In the genomic region with DNA sequence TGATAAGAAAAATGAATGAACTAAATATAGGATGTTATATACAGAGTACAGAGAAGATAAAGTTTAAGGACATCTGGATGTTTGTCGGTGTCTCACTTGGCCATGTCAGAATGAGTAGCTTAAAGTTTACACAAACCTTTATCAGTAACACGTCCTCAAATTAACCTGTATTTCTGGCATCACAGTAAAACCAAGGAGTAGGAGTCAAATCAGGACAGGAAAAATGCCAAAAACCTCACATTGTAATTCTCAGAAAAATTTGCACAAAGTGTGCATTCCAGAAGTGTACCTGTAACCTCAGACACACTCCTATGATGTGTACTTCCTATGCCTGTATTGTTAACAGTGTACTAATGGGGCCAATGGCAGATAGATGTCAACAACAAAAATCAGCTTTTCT, we compare ENCODE assay signal across 25 cellular contexts.
A peak's percentile ranks its signal among the peaks of the same experiment; 100 is the strongest.
DNase-seq lines count a peak whose midpoint lies in the region; ATAC-seq, FAIRE-seq and TF ChIP-seq lines count a peak whose summit lies in the region.
"Had no signal": no experiment of that assay in that cellular context is flagged by ENCODE, and none has a peak within 500 bp of the region (broad histone marks: within the 10 kb centered on the region; RNA-seq: fewer than 3 reads in every experiment).

No MANE protein-coding gene starts in this region.

- peak overlapping the region; percentile 18 for H3K27ac ChIP-seq in SJCRH30
- H3K27ac ChIP-seq in body of pancreas = no peak overlapping the region
- H3K27ac ChIP-seq in keratinocyte (ENCODE audit: control insufficient read depth, insufficient read depth, low read length) = peak overlapping the region; percentile 86
- H3K27ac ChIP-seq in caudate nucleus (ENCODE audit: low read depth, low read length) = no peak overlapping the region
- H3K27ac ChIP-seq: C4-2B, SJSA1 had no signal

- H4K20me1 ChIP-seq in keratinocyte (ENCODE audit: control insufficient read depth, extremely low read depth, insufficient read depth, low read length) = no peaks in the 10 kb centered on the region

- H3K9me3 ChIP-seq in SJCRH30 (replicated peaks) = no peaks in the 10 kb centered on the region
- no peaks in the 10 kb centered on the region for H3K9me3 ChIP-seq in body of pancreas
- peaks cover 2% of the 10 kb centered on the region for H3K9me3 ChIP-seq in keratinocyte (ENCODE audit: control insufficient read depth, low read depth, low read length)
- H3K9me3 ChIP-seq: Caco-2, SJSA1 had no signal

- intact Hi-C loops in body of pancreas (cut with DNase I) = no loop called here

- no peaks in the 10 kb centered on the region for H3K79me2 ChIP-seq in keratinocyte (ENCODE audit: control insufficient read depth, insufficient read depth, low read length)

- no peaks in the 10 kb centered on the region for H3K9me1 ChIP-seq in keratinocyte (ENCODE audit: control insufficient read depth, extremely low read depth, insufficient read depth, low read length)

- no peak for TF ChIP-seq CTCF in body of pancreas (IDR thresholded peaks at IDR 0.05)
- TF ChIP-seq CTCF in keratinocyte (optimal IDR thresholded peaks at IDR 0.05 in 1 of 3, IDR thresholded peaks at IDR 0.05 in 1 of 3, conservative IDR thresholded peaks at IDR 0.05 in 1 of 3; ENCODE audit: extremely low read depth in 1 of 3, insufficient read depth in 2 of 3, low read length in 3 of 3) = no peak

- WGBS in body of pancreas, 2 donors = 15 to 20% methylated on average over 2 of the region's 2 CpGs

- H3K9ac ChIP-seq in keratinocyte (ENCODE audit: control insufficient read depth, extremely low read depth, insufficient read depth, low read length) = peak overlapping the region; percentile 13

- ATAC-seq in body of pancreas (peak; percentile 66), HG03159 (IDR thresholded peaks at IDR 0.05; ENCODE audit: unreplicated experiment) (no peak)
- ATAC-seq: CD8-positive, alpha-beta T cell; GM12878; HCT116; Right ventricle myocardium inferior had no signal

- peak overlapping the region; percentile 78 for H2AFZ ChIP-seq in keratinocyte (ENCODE audit: control insufficient read depth, low read length)

- dilution Hi-C loops in keratinocyte (cut with MboI; ENCODE audit: extremely low pct_ligation_motif_present, low sequenced_read_pairs) = no loop called here

- H3K4me1 ChIP-seq in SJCRH30 (peaks cover 14% of the 10 kb centered on the region), body of pancreas (peaks cover 12% of the 10 kb centered on the region), keratinocyte (ENCODE audit: control insufficient read depth, extremely low read depth, insufficient read depth, low read length) (peaks cover 14% of the 10 kb centered on the region)
- H3K4me1 ChIP-seq: Caco-2, SJSA1 had no signal

- H3K36me3 ChIP-seq in SJCRH30 (no peaks in the 10 kb centered on the region), body of pancreas (replicated peaks in 1 of 2; ENCODE audit: insufficient read depth in 1 of 2, low read depth in 2 of 2) (no peaks in the 10 kb centered on the region), keratinocyte (ENCODE audit: control insufficient read depth in 2 of 2, extremely low read depth in 1 of 2, insufficient read depth in 2 of 2, low read length in 2 of 2) (no peaks in the 10 kb centered on the region)
- H3K36me3 ChIP-seq: SJSA1 had no signal

- no peak for TF ChIP-seq POLR2A in body of pancreas (IDR thresholded peaks at IDR 0.05)

- H3K27me3 ChIP-seq in SJCRH30 (no peaks in the 10 kb centered on the region), body of pancreas (no peaks in the 10 kb centered on the region), keratinocyte (ENCODE audit: control insufficient read depth, extremely low read depth, insufficient read depth, low read length) (no peaks in the 10 kb centered on the region)
- H3K27me3 ChIP-seq: SJSA1 had no signal

- peak overlapping the region; percentile 29 for H3K4me2 ChIP-seq in keratinocyte (ENCODE audit: control insufficient read depth, extremely low read depth, insufficient read depth, low read depth, low read length)

- DNase-seq in SJCRH30 (no peak), body of pancreas (no peak), keratinocyte (ENCODE audit: low read depth, low spot score) (no peak), NCI-H526 (lab: John Stamatoyannopoulos, UW) (no peak), KG1 (lab: John Stamatoyannopoulos, UW) (no peak), caudate nucleus (lab: John Stamatoyannopoulos, UW) (no peak)
- DNase-seq: Caco-2; CD8-positive, alpha-beta T cell; DMS79; GDM1; Karpas-422; NCI-H1092 treated with DMSO at 0.1 percent for 48 hours; NCI-H1436; NCI-H187; NCI-H2081 treated with DMSO at 0.1 percent for 48 hours; NCI-H2171; NCI-H345; NCI-H510A treated with DMSO at 0.1 percent for 48 hours; NCI-H774 had no signal

- H3K4me3 ChIP-seq in SJCRH30 = no peak overlapping the region
- no peak overlapping the region for H3K4me3 ChIP-seq in body of pancreas
- no peak overlapping the region for H3K4me3 ChIP-seq in keratinocyte (ENCODE audit: control insufficient read depth in 2 of 3, extremely low read depth in 1 of 3, insufficient read depth in 2 of 3, low read depth in 1 of 3, low read length in 3 of 3)
- H3K4me3 ChIP-seq: GM12878, SJSA1 had no signal

- FAIRE-seq in keratinocyte (lab: Jason Lieb, UNC) = peak; percentile 71
- FAIRE-seq: GM12878 had no signal

Comparison
In these comparisons a context has a peak if more than half of its experiments do, and no peak if none do; other contexts are left out.
1. H3K27ac ChIP-seq: peak in SJCRH30 (single experiment) and keratinocyte (single experiment); none in body of pancreas (0 of 4) and caudate nucleus (single experiment).